In the genomic region with DNA sequence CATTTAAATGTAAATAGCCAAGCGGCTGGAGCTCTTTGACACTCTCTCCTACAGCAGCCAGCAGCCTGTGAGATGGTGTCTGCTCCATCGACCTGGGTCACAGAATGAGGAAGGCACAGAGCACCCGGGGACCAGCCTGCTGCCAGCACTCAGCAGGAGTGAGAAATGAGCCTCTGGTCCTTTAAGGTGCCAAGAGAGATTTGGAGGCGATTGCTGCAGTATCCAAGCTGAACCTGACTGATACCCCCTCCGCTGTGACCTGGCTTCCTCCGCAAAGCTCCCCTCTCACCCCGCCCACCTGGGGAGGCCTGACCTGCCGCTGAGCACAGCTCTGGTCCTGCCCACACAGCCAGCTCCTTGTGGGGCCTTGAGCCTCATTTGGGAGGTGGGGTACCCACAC, we compare ENCODE assay signal across 18 cellular contexts. TPM values are rescaled to one million over a fixed set of nuclear protein-coding genes. Genes with fewer than 3 reads are reported as not detected.
DNase-seq lines count a peak whose midpoint lies in the region; ATAC-seq and TF ChIP-seq lines count a peak whose summit lies in the region.
"Had no signal": no experiment of that assay in that cellular context is flagged by ENCODE, and none has a peak within 500 bp of the region (broad histone marks: within the 10 kb centered on the region; RNA-seq: fewer than 3 reads in every experiment).

No MANE protein-coding gene starts in this region.

- H3K4me3 Mint-ChIP-seq in activated CD4-positive, alpha-beta T cell treated with anti-CD3 and anti-CD28 coated beads for 36 hours: no peak overlapping the region
- H3K4me3 Mint-ChIP-seq in activated naive CD8-positive, alpha-beta T cell treated with anti-CD3 and anti-CD28 coated beads, Interleukin-2, amount 50 U/mL, for 24 hours: no peak overlapping the region
- no peak overlapping the region for H3K4me3 Mint-ChIP-seq in progenitor cell of endocrine pancreas (ENCODE audit: low read depth)

- H3K4me3 ChIP-seq in HUES48 (ENCODE audit: low read depth, low read length) (no peak overlapping the region; the same call in 1 of the 2 replicates), testis (no peak overlapping the region)
- H3K4me3 ChIP-seq: esophagus squamous epithelium, heart left ventricle, prostate gland, thyroid gland had no signal

- H3K4me1 ChIP-seq in HUES48 (ENCODE audit: control insufficient read depth, insufficient read depth, low read length): peaks cover 34% of the 10 kb centered on the region
- peaks cover 12% of the 10 kb centered on the region for H3K4me1 ChIP-seq in testis

- H3K9me3 ChIP-seq in HUES48 (ENCODE audit: control insufficient read depth, insufficient read depth, low read length) (no peaks in the 10 kb centered on the region), testis (no peaks in the 10 kb centered on the region)
- H3K9me3 ChIP-seq: esophagus squamous epithelium, heart left ventricle, prostate gland, thyroid gland had no signal

- H3K27me3 Mint-ChIP-seq in activated CD4-positive, alpha-beta T cell treated with anti-CD3 and anti-CD28 coated beads for 36 hours: no peaks in the 10 kb centered on the region
- H3K27me3 Mint-ChIP-seq in activated naive CD8-positive, alpha-beta T cell treated with anti-CD3 and anti-CD28 coated beads, Interleukin-2, amount 50 U/mL, for 24 hours: no peaks in the 10 kb centered on the region
- H3K27me3 Mint-ChIP-seq in progenitor cell of endocrine pancreas: peaks cover 19% of the 10 kb centered on the region

- no peak for TF ChIP-seq POLR2A in testis (IDR thresholded peaks at IDR 0.05)

- POLR2A ChIA-PET in activated CD4-positive, alpha-beta T cell treated with anti-CD3 and anti-CD28 coated beads for 36 hours (lab: Charles Lee): no interaction called here

- no peak for ATAC-seq in activated CD4-positive, alpha-beta T cell treated with anti-CD3 and anti-CD28 coated beads for 36 hours
- peak; percentile 17 for ATAC-seq in activated naive CD8-positive, alpha-beta T cell treated with anti-CD3 and anti-CD28 coated beads, Interleukin-2, amount 50 U/mL, for 24 hours
- ATAC-seq in sciatic nerve: no peak
- ATAC-seq: heart left ventricle had no signal

- no peaks in the 10 kb centered on the region for H3K27me3 ChIP-seq in HUES48 (ENCODE audit: control insufficient read depth, insufficient read depth, low read length)
- H3K27me3 ChIP-seq in testis: no peaks in the 10 kb centered on the region
- H3K27me3 ChIP-seq: heart left ventricle, thyroid gland had no signal

- intact Hi-C loops in activated CD4-positive, alpha-beta T cell treated with anti-CD3 and anti-CD28 coated beads for 36 hours (cut with DNase I, micrococcal nuclease): no loop called here
- intact Hi-C loops in sciatic nerve (cut with DNase I): no loop called here
- intact Hi-C loops in testis (cut with DNase I; ENCODE audit: low total_unique reads): no loop called here

- H3K9me3 Mint-ChIP-seq in activated CD4-positive, alpha-beta T cell treated with anti-CD3 and anti-CD28 coated beads for 36 hours (ENCODE audit: low read depth): no peaks in the 10 kb centered on the region
- H3K9me3 Mint-ChIP-seq in activated naive CD8-positive, alpha-beta T cell treated with anti-CD3 and anti-CD28 coated beads, Interleukin-2, amount 50 U/mL, for 24 hours: no peaks in the 10 kb centered on the region
- no peaks in the 10 kb centered on the region for H3K9me3 Mint-ChIP-seq in progenitor cell of endocrine pancreas (ENCODE audit: low read depth)

- H3K27ac ChIP-seq in HUES48 (ENCODE audit: low read depth, low read length): peak overlapping the region; percentile 29
- no peak overlapping the region for H3K27ac ChIP-seq in testis
- H3K27ac ChIP-seq: esophagus squamous epithelium, heart left ventricle, KMS-11, prostate gland, thyroid gland had no signal

- CTCF ChIA-PET in activated CD4-positive, alpha-beta T cell treated with anti-CD3 and anti-CD28 coated beads for 36 hours (lab: Charles Lee): interaction anchor here (0.8 to 1.5 kb wide), 2 partner anchors 50 to 219 kb away, joined by 3 read pairs; no protein-coding TSS in a partner anchor

- WGBS in testis, 2 donors: 71 to 78% methylated on average over 8 of the region's 8 CpGs

- TF ChIP-seq CTCF in progenitor cell of endocrine pancreas (IDR thresholded peaks at IDR 0.05; ENCODE audit: unreplicated experiment) (no peak), testis (IDR thresholded peaks at IDR 0.05) (no peak)

- peak; percentile 27 for DNase-seq in activated CD4-positive, alpha-beta T cell treated with anti-CD3 and anti-CD28 coated beads for 36 hours
- no peak for DNase-seq in activated CD4-positive, alpha-beta T cell treated with anti-CD3 and anti-CD28 coated beads, Interleukin-2, amount 50 U/mL, for 1 hour
- DNase-seq in activated naive CD8-positive, alpha-beta T cell treated with anti-CD3 and anti-CD28 coated beads, Interleukin-2, amount 50 U/mL, for 24 hours: no peak
- DNase-seq in progenitor cell of endocrine pancreas (ENCODE audit: low spot score, unreplicated experiment) (no peak), sciatic nerve (ENCODE audit: low spot score) (no peak), testis (no peak)
- no peak for DNase-seq in stimulated activated CD4-positive, alpha-beta T cell treated with anti-CD3 and anti-CD28 coated beads, Interleukin-2, amount 100 ng/mL, for 48 hours
- DNase-seq: ACHN, Calu3, dermis blood vessel endothelial cell, esophagus squamous epithelium, heart left ventricle, NCI-H526 treated with DMSO at 0.1 percent for 48 hours, RPMI8226, thyroid gland had no signal

- no peaks in the 10 kb centered on the region for H3K36me3 ChIP-seq in HUES48 (ENCODE audit: control insufficient read depth, insufficient read depth, low read length)
- no peaks in the 10 kb centered on the region for H3K36me3 ChIP-seq in testis (ENCODE audit: low read depth, missing control alignments)
- H3K36me3 ChIP-seq: esophagus squamous epithelium, heart left ventricle, prostate gland, thyroid gland had no signal

- H3K36me3 Mint-ChIP-seq in activated CD4-positive, alpha-beta T cell treated with anti-CD3 and anti-CD28 coated beads for 36 hours (ENCODE audit: low read depth): peaks cover 10% of the 10 kb centered on the region
- peaks cover 4% of the 10 kb centered on the region for H3K36me3 Mint-ChIP-seq in activated naive CD8-positive, alpha-beta T cell treated with anti-CD3 and anti-CD28 coated beads, Interleukin-2, amount 50 U/mL, for 24 hours (ENCODE audit: low read depth)
- H3K36me3 Mint-ChIP-seq in progenitor cell of endocrine pancreas (ENCODE audit: insufficient read depth): no peaks in the 10 kb centered on the region

- H3K9ac ChIP-seq in HUES48 (ENCODE audit: low read depth, low read length): no peak overlapping the region
- H3K9ac ChIP-seq: KMS-11 had no signal

- H3K4me1 Mint-ChIP-seq in activated CD4-positive, alpha-beta T cell treated with anti-CD3 and anti-CD28 coated beads for 36 hours: peaks cover 46% of the 10 kb centered on the region
- H3K4me1 Mint-ChIP-seq in activated naive CD8-positive, alpha-beta T cell treated with anti-CD3 and anti-CD28 coated beads, Interleukin-2, amount 50 U/mL, for 24 hours: peaks cover 53% of the 10 kb centered on the region
- H3K4me1 Mint-ChIP-seq in progenitor cell of endocrine pancreas (ENCODE audit: low read depth): peaks cover 16% of the 10 kb centered on the region

- peak overlapping the region; percentile 55 for H3K27ac Mint-ChIP-seq in activated CD4-positive, alpha-beta T cell treated with anti-CD3 and anti-CD28 coated beads for 36 hours
- peak overlapping the region; percentile 41 for H3K27ac Mint-ChIP-seq in activated naive CD8-positive, alpha-beta T cell treated with anti-CD3 and anti-CD28 coated beads, Interleukin-2, amount 50 U/mL, for 24 hours
- peak overlapping the region; percentile 34 for H3K27ac Mint-ChIP-seq in progenitor cell of endocrine pancreas

RNA-seq across cellular contexts. Expression of a gene that starts 7.7 kb away (rescaled TPM):
- 10 to 100 TPM; 92.6 to 98.3 TPM for total RNA-seq in activated CD4-positive, alpha-beta T cell treated with anti-CD3 and anti-CD28 coated beads for 36 hours
- total RNA-seq in progenitor cell of endocrine pancreas (54.0 and 59.2 TPM in 2 replicates), sciatic nerve (13.8 TPM), testis (10 to 100 TPM in 1 of 2 donors, 1 to 10 TPM in 1; 8.0 to 19.6 TPM)
- 8.2 TPM for polyA plus RNA-seq in testis (ENCODE audit: insufficient read depth, low read depth, low replicate concordance)
- total RNA-seq: dermis blood vessel endothelial cell had no signal

RNA-seq across cellular contexts. Expression of a gene that starts 40.3 kb away (rescaled TPM):
- total RNA-seq in activated CD4-positive, alpha-beta T cell treated with anti-CD3 and anti-CD28 coated beads for 36 hours: under 1 TPM; 0.72 to 0.89 TPM
- total RNA-seq in progenitor cell of endocrine pancreas: 0.19 and 0.60 TPM in 2 replicates
- 7.3 TPM for total RNA-seq in sciatic nerve
- total RNA-seq in testis: 10 to 100 TPM in 1 of 2 donors, 1 to 10 TPM in 1; 5.0 to 15.2 TPM
- 2.5 TPM for polyA plus RNA-seq in testis (ENCODE audit: insufficient read depth, low read depth, low replicate concordance)
- total RNA-seq: Calu3, dermis blood vessel endothelial cell had no signal
